ENCODE assay signal across 8 cellular contexts in the genomic region with DNA sequence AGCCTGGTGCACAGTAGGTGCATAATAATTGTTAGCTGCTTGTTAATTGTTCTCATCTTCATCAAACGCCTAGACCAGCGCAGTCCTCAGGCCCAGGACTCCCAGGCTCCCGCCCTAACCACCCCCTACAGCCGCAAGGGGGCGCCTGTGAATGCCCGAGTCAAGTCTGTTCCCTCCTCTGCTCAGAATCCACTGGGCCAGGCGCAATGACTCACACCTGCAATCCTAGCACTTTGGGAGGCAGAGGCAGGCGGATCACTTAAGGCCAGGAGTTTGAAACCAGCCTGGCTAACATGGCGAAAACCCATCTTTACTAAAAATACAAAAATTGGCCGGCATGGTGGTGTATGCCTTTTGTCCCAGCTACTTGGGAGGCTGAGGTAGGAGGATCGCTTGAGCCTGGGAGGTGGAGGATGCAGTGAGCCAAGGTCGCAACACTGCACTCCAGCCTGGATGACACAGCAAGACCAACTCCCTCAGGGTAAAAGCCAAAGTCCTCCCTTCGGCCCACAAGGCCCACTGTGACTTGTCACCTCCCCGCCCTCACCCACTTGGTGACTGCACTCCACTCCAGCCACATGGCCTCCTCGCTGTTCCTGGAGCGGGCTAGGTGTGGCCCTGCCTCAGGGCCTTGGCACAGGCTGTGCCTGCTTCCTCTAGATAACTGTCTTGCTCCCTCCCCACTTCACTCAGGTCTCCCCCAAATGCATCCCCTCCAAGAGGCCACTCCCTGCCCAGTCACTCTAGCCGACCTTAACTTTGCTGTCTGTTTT. TPM values are rescaled to one million over a fixed set of nuclear protein-coding genes. Genes with fewer than 3 reads are reported as not detected.
DNase-seq lines count a peak whose midpoint lies in the region; ATAC-seq, FAIRE-seq and TF ChIP-seq lines count a peak whose summit lies in the region.

No MANE protein-coding gene starts in this region.

- peak; percentile 73 for ATAC-seq in T-helper 17 cell

- no peaks in the 10 kb centered on the region for H3K9me2 ChIP-seq in hepatocyte (replicated peaks; ENCODE audit: insufficient read depth)

- TF ChIP-seq CTCF in D721Med (IDR thresholded peaks at IDR 0.05; ENCODE audit: insufficient read depth, missing control alignments) (peak; percentile 55), KMS-11 (conservative IDR thresholded peaks at IDR 0.05; ENCODE audit: low read depth, low read length) (peak; percentile 52), hepatocyte (IDR thresholded peaks at IDR 0.05; ENCODE audit: poor library complexity) (peak; percentile 54)

- peaks cover 5% of the 10 kb centered on the region for H3K36me3 Mint-ChIP-seq in T-helper 17 cell (ENCODE audit: low read depth)

- H3K4me3 Mint-ChIP-seq in T-helper 17 cell, result no peak overlapping the region

- H3K27me3 Mint-ChIP-seq in T-helper 17 cell, result no peaks in the 10 kb centered on the region

- H3K4me1 ChIP-seq in KMS-11 (ENCODE audit: low read depth, poor library complexity, severe bottlenecking) (no peaks in the 10 kb centered on the region), hepatocyte (ENCODE audit: insufficient read depth) (no peaks in the 10 kb centered on the region)

- H3K4me3 ChIP-seq in KMS-11 (IDR thresholded peaks at IDR 0.05; ENCODE audit: insufficient read depth, low read depth, low read length) (no peak overlapping the region), hepatocyte (no peak overlapping the region)

- no peak for FAIRE-seq in D721Med (lab: Jason Lieb, UNC)

- no peaks in the 10 kb centered on the region for H4K20me1 ChIP-seq in KMS-11 (ENCODE audit: insufficient read depth)
- no peaks in the 10 kb centered on the region for H4K20me1 ChIP-seq in hepatocyte (ENCODE audit: insufficient read depth, poor library complexity, severe bottlenecking)

- 71% methylated on average over 17 of the region's 17 CpGs for WGBS in hepatocyte (ENCODE audit: low lambda C conversion rate, missing lambda C conversion rate)

- H3K27ac Mint-ChIP-seq in T-helper 17 cell, result no peak overlapping the region

- peak; percentile 58 for DNase-seq in D721Med (ENCODE audit: insufficient read length, low spot score)
- peak; percentile 37 to 53 (median 44) for DNase-seq in T-helper 17 cell
- DNase-seq in amniotic epithelial cell (ENCODE audit: low read depth), result peak; percentile 85
- peak; percentile 72 for DNase-seq in hepatocyte (ENCODE audit: low spot score)
- DNase-seq in stimulated activated CD4-positive, alpha-beta T cell treated with anti-CD3 and anti-CD28 coated beads, Interleukin-12 subunit alpha, Interleukin-12 subunit beta, amount 100 ng/mL, for 4 hours, result peak; percentile 64
- DNase-seq in NCI-H524 treated with DMSO at 0.1 percent for 48 hours (lab: John Stamatoyannopoulos, UW), result no peak
- DNase-seq in COLO829 (ENCODE audit: low spot score), result no peak

- H3K27ac ChIP-seq in KMS-11 (no peak overlapping the region), hepatocyte (no peak overlapping the region)

- no peak overlapping the region for H3K4me2 ChIP-seq in KMS-11
- no peak overlapping the region for H3K4me2 ChIP-seq in hepatocyte

- H3K36me3 ChIP-seq in KMS-11 (ENCODE audit: insufficient read depth), result no peaks in the 10 kb centered on the region
- H3K36me3 ChIP-seq in hepatocyte (replicated peaks; ENCODE audit: insufficient read depth, low read depth), result no peaks in the 10 kb centered on the region

- no peak overlapping the region for H3K9ac ChIP-seq in KMS-11

- H2AFZ ChIP-seq in KMS-11 (ENCODE audit: low read depth), result no peak overlapping the region
- no peak overlapping the region for H2AFZ ChIP-seq in hepatocyte

- H3K9me3 ChIP-seq in T-helper 17 cell (ENCODE audit: control insufficient read depth, low read length, poor library complexity, severe bottlenecking), result no peaks in the 10 kb centered on the region
- H3K9me3 ChIP-seq in hepatocyte (ENCODE audit: low read depth), result no peaks in the 10 kb centered on the region

- peaks cover 13% of the 10 kb centered on the region for H3K4me1 Mint-ChIP-seq in T-helper 17 cell

- H3K79me2 ChIP-seq in KMS-11 (ENCODE audit: insufficient read depth, low read depth), result no peaks in the 10 kb centered on the region
- H3K79me2 ChIP-seq in hepatocyte, result no peaks in the 10 kb centered on the region

- no peaks in the 10 kb centered on the region for H3K27me3 ChIP-seq in KMS-11 (ENCODE audit: insufficient read depth, low read depth)
- no peaks in the 10 kb centered on the region for H3K27me3 ChIP-seq in hepatocyte

RNA-seq across cellular contexts. Expression of a gene that starts 9.1 kb away (rescaled TPM):
- 10 to 100 TPM; 15.3 to 15.6 TPM for total RNA-seq in T-helper 17 cell
- 8.4 and 9.5 TPM in 2 replicates for total RNA-seq in hepatocyte
- polyA plus RNA-seq in hepatocyte, result 9.6 and 10.2 TPM in 2 replicates

RNA-seq across cellular contexts. Expression of a gene that starts 15.7 kb away (rescaled TPM):
- total RNA-seq in T-helper 17 cell, result under 1 TPM in 1 of 2 donors, not detected in 1; 0.26 TPM
- total RNA-seq in hepatocyte, result 0.30 TPM in 1 of 2 replicates, not detected in the other
- 0.11 and 0.18 TPM in 2 replicates for polyA plus RNA-seq in hepatocyte

RNA-seq across cellular contexts. Expression of a gene that starts 32.4 kb away (rescaled TPM):
- total RNA-seq in T-helper 17 cell (10 to 100 TPM; 22.6 to 23.9 TPM), hepatocyte (32.5 and 36.3 TPM in 2 replicates)
- polyA plus RNA-seq in hepatocyte, result 23.2 and 26.3 TPM in 2 replicates

RNA-seq across cellular contexts. Expression of a gene that starts 42.1 kb away (rescaled TPM):
- total RNA-seq in T-helper 17 cell (1 to 10 TPM in 1 of 2 donors, not detected in 1; 2.6 TPM), hepatocyte (12.1 and 20.1 TPM in 2 replicates)
- 12.6 and 12.9 TPM in 2 replicates for polyA plus RNA-seq in hepatocyte

Comparison
In these comparisons a context has a peak if more than half of its experiments do, and no peak if none do; other contexts are left out.
1. DNase-seq: peak in D721Med (single experiment), T-helper 17 cell (3 of 3), amniotic epithelial cell (single experiment), hepatocyte (single experiment) and stimulated activated CD4-positive, alpha-beta T cell treated with anti-CD3 and anti-CD28 coated beads, Interleukin-12 subunit alpha, Interleukin-12 subunit beta, amount 100 ng/mL, for 4 hours (single experiment); none in NCI-H524 treated with DMSO at 0.1 percent for 48 hours (single experiment) and COLO829 (single experiment).
2. Peak in every context shown above with its lines, with median percentiles within 50 percentile points of each other: CTCF ChIP-seq.